ENCODE assay signal across 1 cellular context in the genomic region with DNA sequence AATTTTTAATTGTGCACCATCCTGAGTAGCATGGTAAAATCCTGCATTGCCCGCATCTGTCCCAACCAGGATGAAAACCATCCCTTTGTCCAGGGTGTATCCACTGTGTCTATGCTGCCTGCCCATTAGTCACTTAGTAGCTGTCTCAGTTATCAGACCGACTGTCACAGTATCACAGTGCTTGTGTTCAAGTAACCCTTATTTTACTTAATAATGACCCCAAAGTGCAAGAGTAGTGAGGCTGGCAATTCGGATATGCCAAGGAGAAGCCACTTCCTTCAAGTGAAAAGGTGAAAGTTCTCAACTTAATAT.
TF ChIP-seq lines count a peak whose summit lies in the region.

No MANE protein-coding gene starts in this region.

TF ChIP-seq in GM12878, 131 proteins besides CTCF, POLR2A, EP300 and RAD21:
- no peak for TF ChIP-seq EGR1 (IDR thresholded peaks at IDR 0.05; ENCODE audit: borderline replicate concordance in 1 of 2, low read depth in 2 of 2, low read length in 2 of 2)
- no peak for TF ChIP-seq SIX5 (IDR thresholded peaks at IDR 0.05; ENCODE audit: low read depth, low read length, severe bottlenecking)
- TF ChIP-seq NR2C2 (IDR thresholded peaks at IDR 0.05; ENCODE audit: borderline replicate concordance, control insufficient read depth, insufficient read length, low read depth): no peak
- TF ChIP-seq, protein P1, sequence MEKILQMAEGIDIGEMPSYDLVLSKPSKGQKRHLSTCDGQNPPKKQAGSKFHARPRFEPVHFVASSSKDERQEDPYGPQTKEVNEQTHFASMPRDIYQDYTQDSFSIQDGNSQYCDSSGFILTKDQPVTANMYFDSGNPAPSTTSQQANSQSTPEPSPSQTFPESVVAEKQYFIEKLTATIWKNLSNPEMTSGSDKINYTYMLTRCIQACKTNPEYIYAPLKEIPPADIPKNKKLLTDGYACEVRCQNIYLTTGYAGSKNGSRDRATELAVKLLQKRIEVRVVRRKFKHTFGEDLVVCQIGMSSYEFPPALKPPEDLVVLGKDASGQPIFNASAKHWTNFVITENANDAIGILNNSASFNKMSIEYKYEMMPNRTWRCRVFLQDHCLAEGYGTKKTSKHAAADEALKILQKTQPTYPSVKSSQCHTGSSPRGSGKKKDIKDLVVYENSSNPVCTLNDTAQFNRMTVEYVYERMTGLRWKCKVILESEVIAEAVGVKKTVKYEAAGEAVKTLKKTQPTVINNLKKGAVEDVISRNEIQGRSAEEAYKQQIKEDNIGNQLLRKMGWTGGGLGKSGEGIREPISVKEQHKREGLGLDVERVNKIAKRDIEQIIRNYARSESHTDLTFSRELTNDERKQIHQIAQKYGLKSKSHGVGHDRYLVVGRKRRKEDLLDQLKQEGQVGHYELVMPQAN (conservative IDR thresholded peaks at IDR 0.05): no peak
- TF ChIP-seq NR2C1 (IDR thresholded peaks at IDR 0.05): no peak
- TF ChIP-seq SMARCA5 (IDR thresholded peaks at IDR 0.05): no peak
- TF ChIP-seq JUNB (IDR thresholded peaks at IDR 0.05): no peak
- no peak for TF ChIP-seq RB1 (IDR thresholded peaks at IDR 0.05; ENCODE audit: borderline replicate concordance)
- TF ChIP-seq SREBF2 (IDR thresholded peaks at IDR 0.05; ENCODE audit: low read length): no peak
- no peak for TF ChIP-seq MYB (IDR thresholded peaks at IDR 0.05; ENCODE audit: borderline replicate concordance, low read depth, low read length)
